In genomic region chr16:49400611-49401010, GRCh38 we compare ENCODE assay signal across 26 cellular contexts. TPM values are rescaled to one million over a fixed set of nuclear protein-coding genes. Genes with fewer than 3 reads are reported as not detected.
"Had no signal": no experiment of that assay in that cellular context is flagged by ENCODE, and none has a peak within 500 bp of the region (broad histone marks: within the 10 kb centered on the region; RNA-seq: fewer than 3 reads in every experiment).

No MANE protein-coding gene starts in this region.

- H3K36me3 ChIP-seq: MG63, SJSA1 had no signal

- H3K4me3 ChIP-seq: MG63, SJSA1, SK-N-MC had no signal

- H3K4me1 ChIP-seq: SJSA1 had no signal

- ATAC-seq: HepG2 had no signal

- H3K27ac ChIP-seq: SJSA1, SK-N-MC had no signal

- H3K9me3 ChIP-seq: MG63 had no signal

- DNase-seq: IMR-90; Karpas-422; KG1; MG63; NCI-H1092; NCI-H1105 treated with DMSO at 0.1 percent for 48 hours; NCI-H1417 treated with DMSO at 0.1 percent for 48 hours; NCI-H146; NCI-H1694 treated with DMSO at 0.1 percent for 48 hours; NCI-H1930; NCI-H2081; NCI-H2107; NCI-H226; NCI-H446; NCI-H510A; NCI-H524 treated with DMSO at 0.1 percent for 48 hours; NCI-H69; NCI-H774; NK-92 treated with Interleukin-12 subunit alpha and Interleukin-12 subunit beta, amount 100 ng/mL, for 24 hours; Right ventricle myocardium superior; RPMI8226; SIG-M5 had no signal

RNA-seq across cellular contexts. Expression of gene C16orf78, which starts 27.0 kb away (rescaled TPM):
- total RNA-seq: HepG2, HT1080, IMR-90, Right ventricle myocardium superior, SJSA1 had no signal
